In the genomic region with DNA sequence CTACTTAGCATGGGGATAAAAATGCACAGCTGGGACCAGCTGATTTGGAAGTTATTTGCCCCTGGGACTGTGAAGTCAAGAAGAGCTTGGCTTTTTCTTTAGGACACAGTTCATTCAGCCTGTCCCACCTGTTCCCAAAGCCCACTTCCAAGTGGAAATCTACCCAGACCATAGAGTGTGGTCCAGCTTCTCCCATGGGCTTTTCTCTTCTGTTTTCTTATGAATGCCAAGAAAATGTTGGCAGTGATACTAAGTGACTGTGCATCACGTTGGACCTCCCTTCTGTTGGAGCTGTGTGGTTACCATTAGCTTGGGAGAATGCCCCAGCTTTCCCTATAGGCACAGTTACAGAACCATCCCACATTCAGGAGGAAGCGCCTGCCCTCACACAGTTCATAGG, we compare ENCODE assay signal across 18 cellular contexts.
DNase-seq lines count a peak whose midpoint lies in the region; ATAC-seq, FAIRE-seq and TF ChIP-seq lines count a peak whose summit lies in the region.
"Had no signal": no experiment of that assay in that cellular context is flagged by ENCODE, and none has a peak within 500 bp of the region (broad histone marks: within the 10 kb centered on the region; RNA-seq: fewer than 3 reads in every experiment).

No MANE protein-coding gene starts in this region.

- 21 to 22% methylated on average over 2 of the region's 2 CpGs for WGBS in GM23248 (ENCODE audit: low coverage in 1 of 2, low lambda C conversion rate in 2 of 2, missing lambda C conversion rate in 2 of 2), 2 experiments

- intact Hi-C loops in Right ventricle myocardium inferior (cut with DNase I): no loop called here

- no peaks in the 10 kb centered on the region for H3K79me2 ChIP-seq in GM23248 (ENCODE audit: insufficient read depth)

- no peak overlapping the region for H2AFZ ChIP-seq in GM23248
- H2AFZ ChIP-seq: GM23338 had no signal

- no peaks in the 10 kb centered on the region for H3K36me3 ChIP-seq in right atrium auricular region
- no peaks in the 10 kb centered on the region for H3K36me3 ChIP-seq in GM23248 (ENCODE audit: low read depth)
- no peaks in the 10 kb centered on the region for H3K36me3 ChIP-seq in SJCRH30

- no peaks in the 10 kb centered on the region for H3F3A ChIP-seq in GM23248 (ENCODE audit: insufficient read depth)

- no peaks in the 10 kb centered on the region for H3K9me3 ChIP-seq in right atrium auricular region
- no peaks in the 10 kb centered on the region for H3K9me3 ChIP-seq in GM23248 (ENCODE audit: low read depth)
- H3K9me3 ChIP-seq in SJCRH30 (replicated peaks): no peaks in the 10 kb centered on the region
- H3K9me3 ChIP-seq: A549 had no signal

- no peak for FAIRE-seq in frontal cortex (lab: Jason Lieb, UNC)
- FAIRE-seq: A549, G401.6 had no signal

- no peak for TF ChIP-seq CTCF in right atrium auricular region (IDR thresholded peaks at IDR 0.05)

- H4K20me1 ChIP-seq in GM23248 (ENCODE audit: insufficient read depth): no peaks in the 10 kb centered on the region

- no peak overlapping the region for H3K4me2 ChIP-seq in GM23248 (ENCODE audit: unreplicated experiment)
- H3K4me2 ChIP-seq: A549, GM23338 had no signal

- no peaks in the 10 kb centered on the region for H3K9me2 ChIP-seq in GM23248 (ENCODE audit: insufficient read depth)

- H3K4me3 ChIP-seq in right atrium auricular region (no peak overlapping the region), GM23248 (no peak overlapping the region), SJCRH30 (no peak overlapping the region)
- H3K4me3 ChIP-seq: A549, GM23338 had no signal

- in situ Hi-C loops in GM23248 (cut with MboI): no loop called here

- no peak overlapping the region for H3K27ac ChIP-seq in right atrium auricular region
- H3K27ac ChIP-seq in GM23248: no peak overlapping the region
- H3K27ac ChIP-seq in SJCRH30: no peak overlapping the region
- H3K27ac ChIP-seq: A549, C4-2B had no signal

- ATAC-seq in Right ventricle myocardium inferior (peak; percentile 68), HG03521 (IDR thresholded peaks at IDR 0.05; ENCODE audit: unreplicated experiment) (no peak)

- H3K4me1 ChIP-seq in right atrium auricular region (no peaks in the 10 kb centered on the region), GM23248 (ENCODE audit: insufficient read depth) (no peaks in the 10 kb centered on the region), SJCRH30 (peaks cover 14% of the 10 kb centered on the region)
- H3K4me1 ChIP-seq: A549 had no signal

- no peaks in the 10 kb centered on the region for H3K27me3 ChIP-seq in right atrium auricular region
- no peaks in the 10 kb centered on the region for H3K27me3 ChIP-seq in GM23248 (replicated peaks; ENCODE audit: insufficient read depth)
- no peaks in the 10 kb centered on the region for H3K27me3 ChIP-seq in SJCRH30

- no peak overlapping the region for H3K9ac ChIP-seq in GM23248

- DNase-seq in Right ventricle myocardium inferior (ENCODE audit: missing footprints) (no peak), right atrium auricular region (ENCODE audit: low spot score) (no peak), GM23248 (peak; percentile 31), SJCRH30 (peak; percentile 60 to 80), myocyte (ENCODE audit: low read depth) (peak; percentile 32), frontal cortex (ENCODE audit: low spot score in 2 of 2) (no peak), AG20443 (ENCODE audit: low spot score) (no peak)
- DNase-seq: AML-193, HCEC 1CT, NCI-H1417 treated with DMSO at 0.1 percent for 48 hours, NCI-H187 treated with DMSO at 0.1 percent for 48 hours, SHP77 treated with DMSO at 0.1 percent for 48 hours, T-helper 1 cell had no signal

Comparison
In these comparisons a context has a peak if more than half of its experiments do, and no peak if none do; other contexts are left out.
1. DNase-seq: peak in GM23248 (single experiment), SJCRH30 (2 of 2) and myocyte (single experiment); none in Right ventricle myocardium inferior (single experiment), right atrium auricular region (single experiment), frontal cortex (0 of 2) and AG20443 (single experiment).